ENCODE assay signal across 1 cellular context in the genomic region with DNA sequence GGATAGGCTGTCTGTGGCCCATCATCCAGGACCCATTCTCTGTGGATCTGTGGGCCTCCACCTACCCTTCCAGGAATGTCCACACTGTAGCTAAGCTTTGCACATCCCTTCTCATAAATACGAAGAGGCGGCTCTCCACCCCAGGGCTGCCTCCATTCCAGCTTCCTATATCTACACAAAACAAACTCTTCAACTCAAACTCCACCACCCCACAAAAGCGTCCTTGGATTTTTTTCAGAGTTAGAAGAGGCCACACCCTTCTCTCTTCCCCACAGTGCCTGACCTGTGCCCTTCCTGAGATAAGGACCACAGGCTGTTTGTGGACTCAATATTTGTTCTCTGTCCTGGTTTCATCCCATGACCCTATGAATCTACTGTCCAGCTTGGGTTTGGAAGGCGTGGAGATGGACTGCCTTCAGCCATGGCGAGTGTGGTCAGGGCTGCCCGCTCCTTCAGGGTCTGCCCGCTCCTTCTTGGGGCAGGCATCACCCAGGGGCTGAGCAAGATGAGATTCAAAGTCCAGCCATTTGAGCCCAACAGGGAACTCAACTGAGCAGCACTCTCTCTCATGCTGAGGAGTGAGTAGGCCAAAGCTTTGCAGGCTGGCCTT.
A peak's percentile ranks its signal among the peaks of the same experiment; 100 is the strongest.
TF ChIP-seq lines count a peak whose summit lies in the region.

No MANE protein-coding gene starts in this region.

TF ChIP-seq in HepG2, 621 proteins besides CTCF, POLR2A, EP300 and RAD21 (continued from another document):
- TF ChIP-seq, protein P1, sequence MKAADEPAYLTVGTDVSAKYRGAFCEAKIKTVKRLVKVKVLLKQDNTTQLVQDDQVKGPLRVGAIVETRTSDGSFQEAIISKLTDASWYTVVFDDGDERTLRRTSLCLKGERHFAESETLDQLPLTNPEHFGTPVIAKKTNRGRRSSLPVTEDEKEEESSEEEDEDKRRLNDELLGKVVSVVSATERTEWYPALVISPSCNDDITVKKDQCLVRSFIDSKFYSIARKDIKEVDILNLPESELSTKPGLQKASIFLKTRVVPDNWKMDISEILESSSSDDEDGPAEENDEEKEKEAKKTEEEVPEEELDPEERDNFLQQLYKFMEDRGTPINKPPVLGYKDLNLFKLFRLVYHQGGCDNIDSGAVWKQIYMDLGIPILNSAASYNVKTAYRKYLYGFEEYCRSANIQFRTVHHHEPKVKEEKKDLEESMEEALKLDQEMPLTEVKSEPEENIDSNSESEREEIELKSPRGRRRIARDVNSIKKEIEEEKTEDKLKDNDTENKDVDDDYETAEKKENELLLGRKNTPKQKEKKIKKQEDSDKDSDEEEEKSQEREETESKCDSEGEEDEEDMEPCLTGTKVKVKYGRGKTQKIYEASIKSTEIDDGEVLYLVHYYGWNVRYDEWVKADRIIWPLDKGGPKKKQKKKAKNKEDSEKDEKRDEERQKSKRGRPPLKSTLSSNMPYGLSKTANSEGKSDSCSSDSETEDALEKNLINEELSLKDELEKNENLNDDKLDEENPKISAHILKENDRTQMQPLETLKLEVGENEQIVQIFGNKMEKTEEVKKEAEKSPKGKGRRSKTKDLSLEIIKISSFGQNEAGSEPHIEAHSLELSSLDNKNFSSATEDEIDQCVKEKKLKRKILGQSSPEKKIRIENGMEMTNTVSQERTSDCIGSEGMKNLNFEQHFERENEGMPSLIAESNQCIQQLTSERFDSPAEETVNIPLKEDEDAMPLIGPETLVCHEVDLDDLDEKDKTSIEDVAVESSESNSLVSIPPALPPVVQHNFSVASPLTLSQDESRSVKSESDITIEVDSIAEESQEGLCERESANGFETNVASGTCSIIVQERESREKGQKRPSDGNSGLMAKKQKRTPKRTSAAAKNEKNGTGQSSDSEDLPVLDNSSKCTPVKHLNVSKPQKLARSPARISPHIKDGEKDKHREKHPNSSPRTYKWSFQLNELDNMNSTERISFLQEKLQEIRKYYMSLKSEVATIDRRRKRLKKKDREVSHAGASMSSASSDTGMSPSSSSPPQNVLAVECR (CRISPR knock-in tag; IDR thresholded peaks at IDR 0.05; ENCODE audit: borderline replicate concordance), result peak; percentile 32; the same call in 1 of the 2 replicates
- TF ChIP-seq, protein P2, sequence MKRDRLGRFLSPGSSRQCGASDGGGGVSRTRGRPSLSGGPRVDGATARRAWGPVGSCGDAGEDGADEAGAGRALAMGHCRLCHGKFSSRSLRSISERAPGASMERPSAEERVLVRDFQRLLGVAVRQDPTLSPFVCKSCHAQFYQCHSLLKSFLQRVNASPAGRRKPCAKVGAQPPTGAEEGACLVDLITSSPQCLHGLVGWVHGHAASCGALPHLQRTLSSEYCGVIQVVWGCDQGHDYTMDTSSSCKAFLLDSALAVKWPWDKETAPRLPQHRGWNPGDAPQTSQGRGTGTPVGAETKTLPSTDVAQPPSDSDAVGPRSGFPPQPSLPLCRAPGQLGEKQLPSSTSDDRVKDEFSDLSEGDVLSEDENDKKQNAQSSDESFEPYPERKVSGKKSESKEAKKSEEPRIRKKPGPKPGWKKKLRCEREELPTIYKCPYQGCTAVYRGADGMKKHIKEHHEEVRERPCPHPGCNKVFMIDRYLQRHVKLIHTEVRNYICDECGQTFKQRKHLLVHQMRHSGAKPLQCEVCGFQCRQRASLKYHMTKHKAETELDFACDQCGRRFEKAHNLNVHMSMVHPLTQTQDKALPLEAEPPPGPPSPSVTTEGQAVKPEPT (CRISPR knock-in tag; IDR thresholded peaks at IDR 0.05; ENCODE audit: low read depth), result no peak
- TF ChIP-seq, protein P3, sequence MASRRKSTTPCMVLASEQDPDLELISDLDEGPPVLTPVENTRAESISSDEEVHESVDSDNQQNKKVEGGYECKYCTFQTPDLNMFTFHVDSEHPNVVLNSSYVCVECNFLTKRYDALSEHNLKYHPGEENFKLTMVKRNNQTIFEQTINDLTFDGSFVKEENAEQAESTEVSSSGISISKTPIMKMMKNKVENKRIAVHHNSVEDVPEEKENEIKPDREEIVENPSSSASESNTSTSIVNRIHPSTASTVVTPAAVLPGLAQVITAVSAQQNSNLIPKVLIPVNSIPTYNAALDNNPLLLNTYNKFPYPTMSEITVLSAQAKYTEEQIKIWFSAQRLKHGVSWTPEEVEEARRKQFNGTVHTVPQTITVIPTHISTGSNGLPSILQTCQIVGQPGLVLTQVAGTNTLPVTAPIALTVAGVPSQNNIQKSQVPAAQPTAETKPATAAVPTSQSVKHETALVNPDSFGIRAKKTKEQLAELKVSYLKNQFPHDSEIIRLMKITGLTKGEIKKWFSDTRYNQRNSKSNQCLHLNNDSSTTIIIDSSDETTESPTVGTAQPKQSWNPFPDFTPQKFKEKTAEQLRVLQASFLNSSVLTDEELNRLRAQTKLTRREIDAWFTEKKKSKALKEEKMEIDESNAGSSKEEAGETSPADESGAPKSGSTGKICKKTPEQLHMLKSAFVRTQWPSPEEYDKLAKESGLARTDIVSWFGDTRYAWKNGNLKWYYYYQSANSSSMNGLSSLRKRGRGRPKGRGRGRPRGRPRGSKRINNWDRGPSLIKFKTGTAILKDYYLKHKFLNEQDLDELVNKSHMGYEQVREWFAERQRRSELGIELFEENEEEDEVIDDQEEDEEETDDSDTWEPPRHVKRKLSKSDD (CRISPR knock-in tag; IDR thresholded peaks at IDR 0.05; ENCODE audit: low read depth), result 0 out of 2 replicates have a peak, but pooled peaks have one; percentile 47
- TF ChIP-seq ZBTB20 (CRISPR knock-in tag; IDR thresholded peaks at IDR 0.05; ENCODE audit: borderline replicate concordance, low read depth) (peak; percentile 87), ZNF333 (CRISPR knock-in tag; IDR thresholded peaks at IDR 0.05; ENCODE audit: borderline replicate concordance) (no peak), ZNF350 (CRISPR knock-in tag; IDR thresholded peaks at IDR 0.05; ENCODE audit: borderline replicate concordance, low read depth) (peak; percentile 48), KDM1A (CRISPR knock-in tag; IDR thresholded peaks at IDR 0.05) (peak; percentile 62; the same call in 1 of the 2 replicates), FOXC1 (CRISPR knock-in tag; IDR thresholded peaks at IDR 0.05; ENCODE audit: borderline replicate concordance) (peak; percentile 28; the same call in 1 of the 2 replicates), ZBTB3 (CRISPR knock-in tag; IDR thresholded peaks at IDR 0.05; ENCODE audit: borderline replicate concordance, low read depth) (peak; percentile 62; the same call in 1 of the 2 replicates), ETV5 (CRISPR knock-in tag; IDR thresholded peaks at IDR 0.05; ENCODE audit: borderline replicate concordance) (peak; percentile 95), SRY (CRISPR knock-in tag; IDR thresholded peaks at IDR 0.05) (no peak), ZNF687 (CRISPR knock-in tag; IDR thresholded peaks at IDR 0.05) (peak; percentile 95), ZNF737 (CRISPR knock-in tag; IDR thresholded peaks at IDR 0.05; ENCODE audit: borderline replicate concordance) (no peak), ZNF652 (CRISPR knock-in tag; IDR thresholded peaks at IDR 0.05; ENCODE audit: borderline replicate concordance, low read depth) (peak; percentile 40; the same call in 1 of the 2 replicates), SKI (IDR thresholded peaks at IDR 0.05; ENCODE audit: partially characterized antibody) (peak; percentile 50), U2AF1 (optimal IDR thresholded peaks at IDR 0.05; ENCODE audit: low read depth, low read length) (peak; percentile 78), TBL1XR1 (IDR thresholded peaks at IDR 0.05; ENCODE audit: borderline replicate concordance, low read length, partially characterized antibody) (peak; percentile 39), ZMAT3 (CRISPR knock-in tag; conservative IDR thresholded peaks at IDR 0.05) (0 out of 2 replicates have a peak, but pooled peaks have one; percentile 26), ZNF607 (CRISPR knock-in tag; IDR thresholded peaks at IDR 0.05; ENCODE audit: borderline replicate concordance) (0 out of 2 replicates have a peak, but pooled peaks have one; percentile 70), KMT2A (CRISPR knock-in tag; IDR thresholded peaks at IDR 0.05) (0 out of 2 replicates have a peak, but pooled peaks have one; percentile 17), CBFB (CRISPR knock-in tag; IDR thresholded peaks at IDR 0.05) (peak; percentile 86), ZNF256 (CRISPR knock-in tag; conservative IDR thresholded peaks at IDR 0.05) (0 out of 2 replicates have a peak, but pooled peaks have one; percentile 52), HMGXB3 (CRISPR knock-in tag; IDR thresholded peaks at IDR 0.05; ENCODE audit: borderline replicate concordance) (0 out of 2 replicates have a peak, but pooled peaks have one; percentile 45), ZNF589 (CRISPR knock-in tag; conservative IDR thresholded peaks at IDR 0.05) (no peak), KMT2B (CRISPR knock-in tag; IDR thresholded peaks at IDR 0.05) (peak; percentile 38; the same call in 1 of the 2 replicates), RXRA (CRISPR knock-in tag; IDR thresholded peaks at IDR 0.05) (peak; percentile 93; the same call in 1 of the 2 replicates), SYNCRIP (IDR thresholded peaks at IDR 0.05; ENCODE audit: insufficient read depth, low read depth, low read length) (no peak), ATF4 (CRISPR knock-in tag; IDR thresholded peaks at IDR 0.05) (0 out of 4 replicates have a peak, but pooled peaks of 1 of the 2 experiments have one; percentile 23)
- TF ChIP-seq, protein P4, sequence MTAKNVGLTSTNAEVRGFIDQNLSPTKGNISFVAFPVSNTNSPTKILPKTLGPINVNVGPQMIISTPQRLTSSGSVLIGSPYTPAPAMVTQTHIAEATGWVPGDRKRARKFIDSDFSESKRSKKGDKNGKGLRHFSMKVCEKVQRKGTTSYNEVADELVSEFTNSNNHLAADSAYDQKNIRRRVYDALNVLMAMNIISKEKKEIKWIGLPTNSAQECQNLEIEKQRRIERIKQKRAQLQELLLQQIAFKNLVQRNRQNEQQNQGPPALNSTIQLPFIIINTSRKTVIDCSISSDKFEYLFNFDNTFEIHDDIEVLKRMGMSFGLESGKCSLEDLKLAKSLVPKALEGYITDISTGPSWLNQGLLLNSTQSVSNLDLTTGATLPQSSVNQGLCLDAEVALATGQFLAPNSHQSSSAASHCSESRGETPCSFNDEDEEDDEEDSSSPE (CRISPR knock-in tag; IDR thresholded peaks at IDR 0.05), result 0 out of 2 replicates have a peak, but pooled peaks have one; percentile 44
